24 cellular contexts compared by ENCODE assay signal in the genomic region with DNA sequence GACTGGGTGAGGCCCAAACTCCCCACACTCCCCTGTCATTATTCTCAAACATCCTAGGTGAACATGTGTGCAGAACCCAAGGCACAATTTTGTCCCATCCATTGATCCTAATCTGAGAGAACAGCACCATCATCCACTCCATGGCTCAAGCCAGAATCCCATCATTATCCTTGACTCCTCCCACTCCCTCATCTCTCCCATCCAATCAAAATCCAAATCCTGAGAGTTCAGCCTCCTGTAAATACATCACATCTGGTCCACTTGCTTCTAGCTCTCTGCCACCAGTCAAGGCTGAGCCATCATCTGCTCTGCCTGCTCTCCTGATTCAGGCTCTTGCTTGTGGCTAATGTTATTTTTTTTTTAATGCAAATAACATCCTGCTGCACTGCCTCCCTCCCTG.
"Had no signal": no experiment of that assay in that cellular context is flagged by ENCODE, and none has a peak within 500 bp of the region (broad histone marks: within the 10 kb centered on the region; RNA-seq: fewer than 3 reads in every experiment).

No MANE protein-coding gene starts in this region.

- H3K27me3 ChIP-seq: Peyer's patch had no signal

- DNase-seq: activated CD4-positive, alpha-beta memory T cell treated with anti-CD3 and anti-CD28 coated beads for 36 hours; activated CD4-positive, alpha-beta T cell treated with anti-CD3 and anti-CD28 coated beads, Interleukin-2, amount 10 ng/mL, durations not matched to agents 7 days and 5 days; activated CD4-positive, CD25-positive, alpha-beta regulatory T cell; activated CD8-positive, alpha-beta memory T cell treated with anti-CD3 and anti-CD28 coated beads for 24 hours; activated effector memory CD4-positive, alpha-beta T cell treated with anti-CD3 and anti-CD28 coated beads, Interleukin-2, amount 50 U/mL, for 16 hours; activated naive CD4-positive, alpha-beta T cell treated with Interleukin-2 at 50 U/mL for 16 hours; activated T-cell treated with anti-CD3 and anti-CD28 coated beads, Interleukin-2, amount 50 U/mL, for 4 hours; amygdala; Kasumi-1; KBM-7; NCI-H1092; NCI-H1417; NCI-H2029 treated with DMSO at 0.1 percent for 48 hours; NCI-H446; NCI-H748 treated with DMSO at 0.1 percent for 48 hours; Right ventricle myocardium superior; T-helper 17 cell; T1000 had no signal

- H3K9me3 ChIP-seq: Peyer's patch, SJSA1 had no signal

- H3K27ac ChIP-seq: cardiac muscle cell, Peyer's patch, RWPE1, SJSA1 had no signal

- FAIRE-seq: astrocyte, TTC549 had no signal

- ATAC-seq: activated T-cell treated with anti-CD3 and anti-CD28 coated beads, Interleukin-2, amount 50 U/mL, for 4 hours; T-helper 17 cell had no signal

- H3K4me1 ChIP-seq: Peyer's patch, SJSA1 had no signal

- H3K4me3 ChIP-seq: cardiac muscle cell, Peyer's patch, SJSA1 had no signal

- H3K36me3 ChIP-seq: cardiac muscle cell, Peyer's patch, SJSA1 had no signal
